ENCODE assay signal across 22 cellular contexts in genomic region chr4:102642571-102643298, GRCh38.
DNase-seq lines count a peak whose midpoint lies in the region; ATAC-seq and TF ChIP-seq lines count a peak whose summit lies in the region.
"Had no signal": no experiment of that assay in that cellular context is flagged by ENCODE, and none has a peak within 500 bp of the region (broad histone marks: within the 10 kb centered on the region; RNA-seq: fewer than 3 reads in every experiment).

No MANE protein-coding gene starts in this region.

- H3K27me3 ChIP-seq in SK-N-SH (ENCODE audit: insufficient read depth) (no peaks in the 10 kb centered on the region), fibroblast of lung (ENCODE audit: control insufficient read depth, insufficient read depth, low read length) (no peaks in the 10 kb centered on the region)
- H3K27me3 ChIP-seq: BLaER1 treated with 17β-estradiol and CSF1 and Interleukin-3, amounts not matched to agents 10 nM and 100 nM; Peyer's patch; right lobe of liver had no signal

- peaks cover 4 to 18% of the 10 kb centered on the region in 2 experiments for H3K36me3 ChIP-seq in SK-N-SH (replicated peaks in 1 of 2; ENCODE audit: control insufficient read depth in 1 of 2, insufficient read depth in 2 of 2, low read length in 1 of 2)
- H3K36me3 ChIP-seq in fibroblast of lung (ENCODE audit: control insufficient read depth, insufficient read depth, low read length) = no peaks in the 10 kb centered on the region
- H3K36me3 ChIP-seq: right lobe of liver had no signal

- H3K4me1 ChIP-seq in SK-N-SH (ENCODE audit: control insufficient read depth in 1 of 2, insufficient read depth in 2 of 2, low read depth in 1 of 2, low read length in 1 of 2) (peaks cover 0 to 5% of the 10 kb centered on the region in 2 experiments; a peak in 1 of 4 replicates), fibroblast of lung (ENCODE audit: control insufficient read depth, extremely low read depth, insufficient read depth, low read length) (peaks cover 7% of the 10 kb centered on the region)
- H3K4me1 ChIP-seq: Peyer's patch, right lobe of liver had no signal

- H2AFZ ChIP-seq in SK-N-SH (ENCODE audit: low read depth) (no peak overlapping the region), fibroblast of lung (ENCODE audit: low read length) (no peak overlapping the region)

- peaks cover 5 to 7% of the 10 kb centered on the region in 2 donors for H3K36me3 Mint-ChIP-seq in activated naive CD4-positive, alpha-beta T cell treated with anti-CD3 and anti-CD28 coated beads, Interleukin-2, amount 50 U/mL, for 72 hours

- no peaks in the 10 kb centered on the region for H3K9me3 Mint-ChIP-seq in activated naive CD4-positive, alpha-beta T cell treated with anti-CD3 and anti-CD28 coated beads, Interleukin-2, amount 50 U/mL, for 72 hours
- H3K9me3 Mint-ChIP-seq: activated naive CD4-positive, alpha-beta T cell treated with anti-CD3 and anti-CD28 coated beads, Interleukin-2, amount 10 ng/mL, durations not matched to agents 7 days and 5 days; IgD-negative memory B cell had no signal

- TF ChIP-seq CTCF in SK-N-SH (IDR thresholded peaks at IDR 0.05) (no peak), fibroblast of lung (conservative IDR thresholded peaks at IDR 0.05 in 1 of 2, IDR thresholded peaks at IDR 0.05 in 1 of 2; ENCODE audit: low read depth in 1 of 2, low read length in 2 of 2) (no peak)

- no peak for TF ChIP-seq EP300 in SK-N-SH (IDR thresholded peaks at IDR 0.05; ENCODE audit: borderline replicate concordance in 1 of 2, low read depth in 1 of 2, low read length in 1 of 2)

- POLR2A ChIA-PET in SK-N-SH (lab: Yijun Ruan, JAX) = no interaction called here

- TF ChIP-seq RAD21 in SK-N-SH (IDR thresholded peaks at IDR 0.05; ENCODE audit: low read length) = no peak

- ATAC-seq in SK-N-SH treated with all-trans-retinoic acid at 6 μM for 48 hours = peak; percentile 54
- ATAC-seq in HG03378 (IDR thresholded peaks at IDR 0.05; ENCODE audit: unreplicated experiment) = no peak
- no peak for ATAC-seq in activated naive CD4-positive, alpha-beta T cell treated with anti-CD3 and anti-CD28 coated beads, Interleukin-2, amount 50 U/mL, for 72 hours
- ATAC-seq: GM12878; stimulated activated naive CD8-positive, alpha-beta T cell treated with anti-CD3 and anti-CD28 coated beads, Interleukin-15, Interleukin-2, amounts not matched to agents 100 U/mL and 50 U/mL, for 24 hours had no signal

- H4K20me1 ChIP-seq in SK-N-SH (ENCODE audit: insufficient read depth) (no peaks in the 10 kb centered on the region), fibroblast of lung (ENCODE audit: control insufficient read depth, extremely low read depth, insufficient read depth, low read length) (no peaks in the 10 kb centered on the region)

- H3F3A ChIP-seq in SK-N-SH (replicated peaks; ENCODE audit: insufficient read depth) = peaks cover 4% of the 10 kb centered on the region

- CTCF ChIA-PET in SK-N-SH (lab: Yijun Ruan, JAX) = interaction anchor here (1.4 kb wide), 1 partner anchor 22 kb away, joined by 3 read pairs; no protein-coding TSS in a partner anchor

- H3K9me3 ChIP-seq in SK-N-SH = 0 out of 2 replicates have a peak, but pooled peaks cover 5% of the 10 kb centered on the region
- H3K9me3 ChIP-seq in fibroblast of lung (ENCODE audit: control insufficient read depth, insufficient read depth, low read depth, low read length) = no peaks in the 10 kb centered on the region
- H3K9me3 ChIP-seq: Peyer's patch, right lobe of liver had no signal

- WGBS in SK-N-SH (ENCODE audit: low lambda C conversion rate) = 80% methylated on average over 6 of the region's 6 CpGs

- H3K4me2 ChIP-seq in SK-N-SH = no peak overlapping the region
- peak overlapping the region; percentile 49 for H3K4me2 ChIP-seq in fibroblast of lung (ENCODE audit: extremely low read depth, insufficient read depth, low read length)
- H3K4me2 ChIP-seq: BLaER1 treated with 17β-estradiol and CSF1 and Interleukin-3, amounts not matched to agents 10 nM and 100 nM had no signal

- H3K9me2 ChIP-seq in SK-N-SH = no peaks in the 10 kb centered on the region

- H3K9ac ChIP-seq in SK-N-SH = no peak overlapping the region
- H3K9ac ChIP-seq in fibroblast of lung (ENCODE audit: insufficient read depth, low read length) = no peak overlapping the region
- H3K9ac ChIP-seq: BLaER1 treated with 17β-estradiol and CSF1 and Interleukin-3, amounts not matched to agents 10 nM and 100 nM had no signal

- no peaks in the 10 kb centered on the region for H3K79me2 ChIP-seq in SK-N-SH (ENCODE audit: insufficient read depth)
- H3K79me2 ChIP-seq in fibroblast of lung (ENCODE audit: control insufficient read depth, insufficient read depth, low read length) = no peaks in the 10 kb centered on the region

- no peak overlapping the region for H3K4me3 ChIP-seq in SK-N-SH (ENCODE audit: low read depth in 2 of 2, low read length in 1 of 2)
- no peak overlapping the region for H3K4me3 ChIP-seq in fibroblast of lung (replicated peaks in 1 of 4; ENCODE audit: control extremely low read depth in 1 of 4, insufficient read depth in 1 of 4, low read depth in 3 of 4, low read length in 4 of 4)
- H3K4me3 ChIP-seq: BLaER1 treated with 17β-estradiol and CSF1 and Interleukin-3, amounts not matched to agents 10 nM and 100 nM; GM12878; Peyer's patch; right lobe of liver had no signal

- no peak overlapping the region for H3K27ac Mint-ChIP-seq in activated naive CD4-positive, alpha-beta T cell treated with anti-CD3 and anti-CD28 coated beads, Interleukin-2, amount 50 U/mL, for 72 hours
- H3K27ac Mint-ChIP-seq: activated naive CD4-positive, alpha-beta T cell treated with anti-CD3 and anti-CD28 coated beads, Interleukin-2, amount 10 ng/mL, durations not matched to agents 7 days and 5 days had no signal

- DNase-seq in SK-N-SH (no peak), fibroblast of lung (ENCODE audit: low read depth in 2 of 2) (peak; percentile 19 to 66), iris pigment epithelial cell (ENCODE audit: low read depth) (peak; percentile 71), NCI-H1417 treated with DMSO at 0.1 percent for 48 hours (lab: John Stamatoyannopoulos, UW) (no peak), C1 segment of cervical spinal cord (lab: John Stamatoyannopoulos, UW) (no peak)
- DNase-seq in activated naive CD4-positive, alpha-beta T cell treated with anti-CD3 and anti-CD28 coated beads, Interleukin-2, amount 50 U/mL, for 72 hours (ENCODE audit: low spot score in 2 of 2) = no peak
- DNase-seq: activated naive CD4-positive, alpha-beta T cell treated with anti-CD3 and anti-CD28 coated beads, Interleukin-2, amount 10 ng/mL, durations not matched to agents 7 days and 5 days; activated T-cell treated with anti-CD3 and anti-CD28 coated beads, Interleukin-2, amount 50 U/mL, for 48 hours; GDM1; MM.1S; NCI-H345; Peyer's patch; right lobe of liver; stimulated activated naive CD8-positive, alpha-beta T cell treated with anti-CD3 and anti-CD28 coated beads, Interleukin-15, Interleukin-2, amounts not matched to agents 100 U/mL and 50 U/mL, for 24 hours; T-helper 9 cell; trophoblast cell had no signal

- H3K27ac ChIP-seq in SK-N-SH (ENCODE audit: low read depth in 2 of 2, low read length in 1 of 2) (no peak overlapping the region; a peak in 2 of 4 replicates), fibroblast of lung (ENCODE audit: insufficient read depth, low read length) (peak overlapping the region; percentile 41)
- H3K27ac ChIP-seq: 22Rv1; BLaER1 treated with 17β-estradiol and CSF1 and Interleukin-3, amounts not matched to agents 10 nM and 100 nM; Peyer's patch; right lobe of liver had no signal

TF ChIP-seq in SK-N-SH treated with all-trans-retinoic acid at 6 μM for 48 hours, 23 proteins besides CTCF, POLR2A, EP300 and RAD21 (continues in another document):
- no peak for TF ChIP-seq ISL1 (CRISPR knock-in tag; IDR thresholded peaks at IDR 0.05)
- TF ChIP-seq BACH2 (CRISPR knock-in tag; IDR thresholded peaks at IDR 0.05; ENCODE audit: borderline replicate concordance) = no peak
- TF ChIP-seq ZNF565 (CRISPR knock-in tag; conservative IDR thresholded peaks at IDR 0.05; ENCODE audit: low read depth) = no peak
- no peak for TF ChIP-seq PATZ1 (CRISPR knock-in tag; IDR thresholded peaks at IDR 0.05; ENCODE audit: borderline replicate concordance)
- no peak for TF ChIP-seq OSR1 (CRISPR knock-in tag; IDR thresholded peaks at IDR 0.05)

TF ChIP-seq in SK-N-SH, 30 proteins besides CTCF, POLR2A, EP300 and RAD21:
- TF ChIP-seq GABPA (IDR thresholded peaks at IDR 0.05; ENCODE audit: low read depth) = no peak
- no peak for TF ChIP-seq YY1 (IDR thresholded peaks at IDR 0.05; ENCODE audit: low read depth)

Comparison
In these comparisons a context has a peak if more than half of its experiments do, and no peak if none do; other contexts are left out.
1. DNase-seq: peak in fibroblast of lung (2 of 2) and iris pigment epithelial cell (single experiment); none in SK-N-SH (single experiment), activated naive CD4-positive, alpha-beta T cell treated with anti-CD3 and anti-CD28 coated beads, Interleukin-2, amount 50 U/mL, for 72 hours (0 of 2), NCI-H1417 treated with DMSO at 0.1 percent for 48 hours (single experiment) and C1 segment of cervical spinal cord (0 of 14).